1 cellular context compared by ENCODE assay signal in genomic region chr17:13321932-13322701, GRCh38.
A peak's percentile ranks its signal among the peaks of the same experiment; 100 is the strongest.
TF ChIP-seq lines count a peak whose summit lies in the region.

No MANE protein-coding gene starts in this region.

TF ChIP-seq in HepG2, 621 proteins besides CTCF, POLR2A, EP300 and RAD21 (continued from another document and continues in another):
- TF ChIP-seq, protein P1, sequence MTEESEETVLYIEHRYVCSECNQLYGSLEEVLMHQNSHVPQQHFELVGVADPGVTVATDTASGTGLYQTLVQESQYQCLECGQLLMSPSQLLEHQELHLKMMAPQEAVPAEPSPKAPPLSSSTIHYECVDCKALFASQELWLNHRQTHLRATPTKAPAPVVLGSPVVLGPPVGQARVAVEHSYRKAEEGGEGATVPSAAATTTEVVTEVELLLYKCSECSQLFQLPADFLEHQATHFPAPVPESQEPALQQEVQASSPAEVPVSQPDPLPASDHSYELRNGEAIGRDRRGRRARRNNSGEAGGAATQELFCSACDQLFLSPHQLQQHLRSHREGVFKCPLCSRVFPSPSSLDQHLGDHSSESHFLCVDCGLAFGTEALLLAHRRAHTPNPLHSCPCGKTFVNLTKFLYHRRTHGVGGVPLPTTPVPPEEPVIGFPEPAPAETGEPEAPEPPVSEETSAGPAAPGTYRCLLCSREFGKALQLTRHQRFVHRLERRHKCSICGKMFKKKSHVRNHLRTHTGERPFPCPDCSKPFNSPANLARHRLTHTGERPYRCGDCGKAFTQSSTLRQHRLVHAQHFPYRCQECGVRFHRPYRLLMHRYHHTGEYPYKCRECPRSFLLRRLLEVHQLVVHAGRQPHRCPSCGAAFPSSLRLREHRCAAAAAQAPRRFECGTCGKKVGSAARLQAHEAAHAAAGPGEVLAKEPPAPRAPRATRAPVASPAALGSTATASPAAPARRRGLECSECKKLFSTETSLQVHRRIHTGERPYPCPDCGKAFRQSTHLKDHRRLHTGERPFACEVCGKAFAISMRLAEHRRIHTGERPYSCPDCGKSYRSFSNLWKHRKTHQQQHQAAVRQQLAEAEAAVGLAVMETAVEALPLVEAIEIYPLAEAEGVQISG (CRISPR knock-in tag; IDR thresholded peaks at IDR 0.05), result 0 out of 2 replicates have a peak, but pooled peaks have one; percentile 28
- TF ChIP-seq DPF2 (CRISPR knock-in tag; IDR thresholded peaks at IDR 0.05; ENCODE audit: borderline replicate concordance, low read depth), result peak; percentile 89
- TF ChIP-seq, protein P2, sequence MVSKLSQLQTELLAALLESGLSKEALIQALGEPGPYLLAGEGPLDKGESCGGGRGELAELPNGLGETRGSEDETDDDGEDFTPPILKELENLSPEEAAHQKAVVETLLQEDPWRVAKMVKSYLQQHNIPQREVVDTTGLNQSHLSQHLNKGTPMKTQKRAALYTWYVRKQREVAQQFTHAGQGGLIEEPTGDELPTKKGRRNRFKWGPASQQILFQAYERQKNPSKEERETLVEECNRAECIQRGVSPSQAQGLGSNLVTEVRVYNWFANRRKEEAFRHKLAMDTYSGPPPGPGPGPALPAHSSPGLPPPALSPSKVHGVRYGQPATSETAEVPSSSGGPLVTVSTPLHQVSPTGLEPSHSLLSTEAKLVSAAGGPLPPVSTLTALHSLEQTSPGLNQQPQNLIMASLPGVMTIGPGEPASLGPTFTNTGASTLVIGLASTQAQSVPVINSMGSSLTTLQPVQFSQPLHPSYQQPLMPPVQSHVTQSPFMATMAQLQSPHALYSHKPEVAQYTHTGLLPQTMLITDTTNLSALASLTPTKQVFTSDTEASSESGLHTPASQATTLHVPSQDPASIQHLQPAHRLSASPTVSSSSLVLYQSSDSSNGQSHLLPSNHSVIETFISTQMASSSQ (IDR thresholded peaks at IDR 0.05; ENCODE audit: low read depth), result no peak
- TF ChIP-seq, protein P2 (CRISPR knock-in tag; IDR thresholded peaks at IDR 0.05; ENCODE audit: borderline replicate concordance), result peak; percentile 84; the same call in 1 of the 2 replicates
- peak; percentile 85 for TF ChIP-seq SOX5 (CRISPR knock-in tag; IDR thresholded peaks at IDR 0.05; ENCODE audit: borderline replicate concordance)
- TF ChIP-seq, protein P3, sequence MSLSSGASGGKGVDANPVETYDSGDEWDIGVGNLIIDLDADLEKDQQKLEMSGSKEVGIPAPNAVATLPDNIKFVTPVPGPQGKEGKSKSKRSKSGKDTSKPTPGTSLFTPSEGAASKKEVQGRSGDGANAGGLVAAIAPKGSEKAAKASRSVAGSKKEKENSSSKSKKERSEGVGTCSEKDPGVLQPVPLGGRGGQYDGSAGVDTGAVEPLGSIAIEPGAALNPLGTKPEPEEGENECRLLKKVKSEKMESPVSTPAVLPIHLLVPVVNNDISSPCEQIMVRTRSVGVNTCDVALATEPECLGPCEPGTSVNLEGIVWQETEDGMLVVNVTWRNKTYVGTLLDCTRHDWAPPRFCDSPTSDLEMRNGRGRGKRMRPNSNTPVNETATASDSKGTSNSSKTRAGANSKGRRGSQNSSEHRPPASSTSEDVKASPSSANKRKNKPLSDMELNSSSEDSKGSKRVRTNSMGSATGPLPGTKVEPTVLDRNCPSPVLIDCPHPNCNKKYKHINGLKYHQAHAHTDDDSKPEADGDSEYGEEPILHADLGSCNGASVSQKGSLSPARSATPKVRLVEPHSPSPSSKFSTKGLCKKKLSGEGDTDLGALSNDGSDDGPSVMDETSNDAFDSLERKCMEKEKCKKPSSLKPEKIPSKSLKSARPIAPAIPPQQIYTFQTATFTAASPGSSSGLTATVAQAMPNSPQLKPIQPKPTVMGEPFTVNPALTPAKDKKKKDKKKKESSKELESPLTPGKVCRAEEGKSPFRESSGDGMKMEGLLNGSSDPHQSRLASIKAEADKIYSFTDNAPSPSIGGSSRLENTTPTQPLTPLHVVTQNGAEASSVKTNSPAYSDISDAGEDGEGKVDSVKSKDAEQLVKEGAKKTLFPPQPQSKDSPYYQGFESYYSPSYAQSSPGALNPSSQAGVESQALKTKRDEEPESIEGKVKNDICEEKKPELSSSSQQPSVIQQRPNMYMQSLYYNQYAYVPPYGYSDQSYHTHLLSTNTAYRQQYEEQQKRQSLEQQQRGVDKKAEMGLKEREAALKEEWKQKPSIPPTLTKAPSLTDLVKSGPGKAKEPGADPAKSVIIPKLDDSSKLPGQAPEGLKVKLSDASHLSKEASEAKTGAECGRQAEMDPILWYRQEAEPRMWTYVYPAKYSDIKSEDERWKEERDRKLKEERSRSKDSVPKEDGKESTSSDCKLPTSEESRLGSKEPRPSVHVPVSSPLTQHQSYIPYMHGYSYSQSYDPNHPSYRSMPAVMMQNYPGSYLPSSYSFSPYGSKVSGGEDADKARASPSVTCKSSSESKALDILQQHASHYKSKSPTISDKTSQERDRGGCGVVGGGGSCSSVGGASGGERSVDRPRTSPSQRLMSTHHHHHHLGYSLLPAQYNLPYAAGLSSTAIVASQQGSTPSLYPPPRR (CRISPR knock-in tag; IDR thresholded peaks at IDR 0.05; ENCODE audit: borderline replicate concordance), result peak; percentile 98
- no peak for TF ChIP-seq DMAP1 (CRISPR knock-in tag; IDR thresholded peaks at IDR 0.05)
- TF ChIP-seq ZNF614 (CRISPR knock-in tag; IDR thresholded peaks at IDR 0.05; ENCODE audit: borderline replicate concordance), result 0 out of 2 replicates have a peak, but pooled peaks have one; percentile 50
- 0 out of 2 replicates have a peak, but pooled peaks have one; percentile 33 for TF ChIP-seq REPIN1 (CRISPR knock-in tag; IDR thresholded peaks at IDR 0.05; ENCODE audit: borderline replicate concordance, low read depth)
- no peak for TF ChIP-seq ZNF598 (CRISPR knock-in tag; IDR thresholded peaks at IDR 0.05; ENCODE audit: borderline replicate concordance)
- TF ChIP-seq ZNF317 (CRISPR knock-in tag; IDR thresholded peaks at IDR 0.05), result no peak
- TF ChIP-seq BHLHE40 (IDR thresholded peaks at IDR 0.05; ENCODE audit: low read length), result no peak
- peak; percentile 92 for TF ChIP-seq HMG20A (CRISPR knock-in tag; IDR thresholded peaks at IDR 0.05; ENCODE audit: borderline replicate concordance)
- TF ChIP-seq, protein P4, sequence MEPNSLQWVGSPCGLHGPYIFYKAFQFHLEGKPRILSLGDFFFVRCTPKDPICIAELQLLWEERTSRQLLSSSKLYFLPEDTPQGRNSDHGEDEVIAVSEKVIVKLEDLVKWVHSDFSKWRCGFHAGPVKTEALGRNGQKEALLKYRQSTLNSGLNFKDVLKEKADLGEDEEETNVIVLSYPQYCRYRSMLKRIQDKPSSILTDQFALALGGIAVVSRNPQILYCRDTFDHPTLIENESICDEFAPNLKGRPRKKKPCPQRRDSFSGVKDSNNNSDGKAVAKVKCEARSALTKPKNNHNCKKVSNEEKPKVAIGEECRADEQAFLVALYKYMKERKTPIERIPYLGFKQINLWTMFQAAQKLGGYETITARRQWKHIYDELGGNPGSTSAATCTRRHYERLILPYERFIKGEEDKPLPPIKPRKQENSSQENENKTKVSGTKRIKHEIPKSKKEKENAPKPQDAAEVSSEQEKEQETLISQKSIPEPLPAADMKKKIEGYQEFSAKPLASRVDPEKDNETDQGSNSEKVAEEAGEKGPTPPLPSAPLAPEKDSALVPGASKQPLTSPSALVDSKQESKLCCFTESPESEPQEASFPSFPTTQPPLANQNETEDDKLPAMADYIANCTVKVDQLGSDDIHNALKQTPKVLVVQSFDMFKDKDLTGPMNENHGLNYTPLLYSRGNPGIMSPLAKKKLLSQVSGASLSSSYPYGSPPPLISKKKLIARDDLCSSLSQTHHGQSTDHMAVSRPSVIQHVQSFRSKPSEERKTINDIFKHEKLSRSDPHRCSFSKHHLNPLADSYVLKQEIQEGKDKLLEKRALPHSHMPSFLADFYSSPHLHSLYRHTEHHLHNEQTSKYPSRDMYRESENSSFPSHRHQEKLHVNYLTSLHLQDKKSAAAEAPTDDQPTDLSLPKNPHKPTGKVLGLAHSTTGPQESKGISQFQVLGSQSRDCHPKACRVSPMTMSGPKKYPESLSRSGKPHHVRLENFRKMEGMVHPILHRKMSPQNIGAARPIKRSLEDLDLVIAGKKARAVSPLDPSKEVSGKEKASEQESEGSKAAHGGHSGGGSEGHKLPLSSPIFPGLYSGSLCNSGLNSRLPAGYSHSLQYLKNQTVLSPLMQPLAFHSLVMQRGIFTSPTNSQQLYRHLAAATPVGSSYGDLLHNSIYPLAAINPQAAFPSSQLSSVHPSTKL (CRISPR knock-in tag; IDR thresholded peaks at IDR 0.05), result peak; percentile 96
- peak; percentile 36 for TF ChIP-seq PHF5A (CRISPR knock-in tag; IDR thresholded peaks at IDR 0.05; ENCODE audit: low read depth, unreplicated experiment)
- no peak for TF ChIP-seq HMGA1 (CRISPR knock-in tag; conservative IDR thresholded peaks at IDR 0.05)
- TF ChIP-seq ZSCAN12 (CRISPR knock-in tag; IDR thresholded peaks at IDR 0.05), result no peak
- peak; percentile 38; the same call in 1 of the 2 replicates for TF ChIP-seq MIER2 (CRISPR knock-in tag; IDR thresholded peaks at IDR 0.05)
- TF ChIP-seq EHMT2 (IDR thresholded peaks at IDR 0.05; ENCODE audit: borderline replicate concordance, low read depth, low read length), result peak; percentile 55; the same call in 1 of the 2 replicates
- peak; percentile 63; the same call in 1 of the 2 replicates for TF ChIP-seq MEF2D (CRISPR knock-in tag; IDR thresholded peaks at IDR 0.05)
- TF ChIP-seq GLMP (CRISPR knock-in tag; IDR thresholded peaks at IDR 0.05; ENCODE audit: borderline replicate concordance), result no peak
- peak; percentile 85; the same call in 1 of the 2 replicates for TF ChIP-seq ZBTB20 (CRISPR knock-in tag; IDR thresholded peaks at IDR 0.05; ENCODE audit: borderline replicate concordance, low read depth)
- TF ChIP-seq RXRA (CRISPR knock-in tag; IDR thresholded peaks at IDR 0.05), result peak; percentile 49; the same call in 1 of the 2 replicates
- no peak for TF ChIP-seq NONO (IDR thresholded peaks at IDR 0.05)
- peak; percentile 49; the same call in 1 of the 2 replicates for TF ChIP-seq NONO (CRISPR knock-in tag; conservative IDR thresholded peaks at IDR 0.05)
- peak; percentile 74 for TF ChIP-seq ZNF772 (CRISPR knock-in tag; IDR thresholded peaks at IDR 0.05)
- TF ChIP-seq HNF4A (CRISPR knock-in tag; IDR thresholded peaks at IDR 0.05), result peak; percentile 81
- TF ChIP-seq NR2C2 (CRISPR knock-in tag; IDR thresholded peaks at IDR 0.05; ENCODE audit: borderline replicate concordance), result 0 out of 2 replicates have a peak, but pooled peaks have one; percentile 41
- TF ChIP-seq, protein P5, sequence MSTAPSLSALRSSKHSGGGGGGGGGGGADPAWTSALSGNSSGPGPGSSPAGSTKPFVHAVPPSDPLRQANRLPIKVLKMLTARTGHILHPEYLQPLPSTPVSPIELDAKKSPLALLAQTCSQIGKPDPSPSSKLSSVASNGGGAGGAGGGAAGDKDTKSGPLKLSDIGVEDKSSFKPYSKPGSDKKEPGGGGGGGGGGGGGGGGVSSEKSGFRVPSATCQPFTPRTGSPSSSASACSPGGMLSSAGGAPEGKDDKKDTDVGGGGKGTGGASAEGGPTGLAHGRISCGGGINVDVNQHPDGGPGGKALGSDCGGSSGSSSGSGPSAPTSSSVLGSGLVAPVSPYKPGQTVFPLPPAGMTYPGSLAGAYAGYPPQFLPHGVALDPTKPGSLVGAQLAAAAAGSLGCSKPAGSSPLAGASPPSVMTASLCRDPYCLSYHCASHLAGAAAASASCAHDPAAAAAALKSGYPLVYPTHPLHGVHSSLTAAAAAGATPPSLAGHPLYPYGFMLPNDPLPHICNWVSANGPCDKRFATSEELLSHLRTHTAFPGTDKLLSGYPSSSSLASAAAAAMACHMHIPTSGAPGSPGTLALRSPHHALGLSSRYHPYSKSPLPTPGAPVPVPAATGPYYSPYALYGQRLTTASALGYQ (CRISPR knock-in tag; IDR thresholded peaks at IDR 0.05), result peak; percentile 93
- no peak for TF ChIP-seq MTF1 (CRISPR knock-in tag; IDR thresholded peaks at IDR 0.05)
- TF ChIP-seq THAP11 (CRISPR knock-in tag; IDR thresholded peaks at IDR 0.05), result peak; percentile 42; the same call in 1 of the 2 replicates
- TF ChIP-seq, protein P6, sequence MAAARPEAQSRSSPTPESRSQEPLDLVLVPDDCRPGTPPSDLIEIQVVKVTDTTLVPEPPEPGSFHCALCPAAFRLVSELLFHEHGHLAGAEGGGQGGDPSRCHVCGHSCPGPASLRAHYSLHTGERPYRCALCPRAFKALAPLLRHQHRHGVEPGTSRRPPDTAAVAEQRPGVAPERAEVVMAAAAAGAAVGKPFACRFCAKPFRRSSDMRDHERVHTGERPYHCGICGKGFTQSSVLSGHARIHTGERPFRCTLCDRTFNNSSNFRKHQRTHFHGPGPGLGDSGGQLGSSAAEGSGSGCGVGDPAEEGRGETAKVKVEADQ (CRISPR knock-in tag; IDR thresholded peaks at IDR 0.05; ENCODE audit: borderline replicate concordance), result 0 out of 2 replicates have a peak, but pooled peaks have one; percentile 43
- peak; percentile 92 for TF ChIP-seq PITX1 (CRISPR knock-in tag; IDR thresholded peaks at IDR 0.05)
- TF ChIP-seq EED (CRISPR knock-in tag; IDR thresholded peaks at IDR 0.05), result no peak
- peak; percentile 54 for TF ChIP-seq MAX (IDR thresholded peaks at IDR 0.05)
- no peak for TF ChIP-seq KDM2A (CRISPR knock-in tag; IDR thresholded peaks at IDR 0.05; ENCODE audit: borderline replicate concordance, low read depth)
- peak; percentile 91 for TF ChIP-seq RARA (CRISPR knock-in tag; IDR thresholded peaks at IDR 0.05)
- TF ChIP-seq ZNF788 (CRISPR knock-in tag; IDR thresholded peaks at IDR 0.05; ENCODE audit: borderline replicate concordance), result peak; percentile 73; the same call in 1 of the 2 replicates
- TF ChIP-seq ZNF264 (CRISPR knock-in tag; IDR thresholded peaks at IDR 0.05), result 0 out of 2 replicates have a peak, but pooled peaks have one; percentile 31
